In the genomic region with DNA sequence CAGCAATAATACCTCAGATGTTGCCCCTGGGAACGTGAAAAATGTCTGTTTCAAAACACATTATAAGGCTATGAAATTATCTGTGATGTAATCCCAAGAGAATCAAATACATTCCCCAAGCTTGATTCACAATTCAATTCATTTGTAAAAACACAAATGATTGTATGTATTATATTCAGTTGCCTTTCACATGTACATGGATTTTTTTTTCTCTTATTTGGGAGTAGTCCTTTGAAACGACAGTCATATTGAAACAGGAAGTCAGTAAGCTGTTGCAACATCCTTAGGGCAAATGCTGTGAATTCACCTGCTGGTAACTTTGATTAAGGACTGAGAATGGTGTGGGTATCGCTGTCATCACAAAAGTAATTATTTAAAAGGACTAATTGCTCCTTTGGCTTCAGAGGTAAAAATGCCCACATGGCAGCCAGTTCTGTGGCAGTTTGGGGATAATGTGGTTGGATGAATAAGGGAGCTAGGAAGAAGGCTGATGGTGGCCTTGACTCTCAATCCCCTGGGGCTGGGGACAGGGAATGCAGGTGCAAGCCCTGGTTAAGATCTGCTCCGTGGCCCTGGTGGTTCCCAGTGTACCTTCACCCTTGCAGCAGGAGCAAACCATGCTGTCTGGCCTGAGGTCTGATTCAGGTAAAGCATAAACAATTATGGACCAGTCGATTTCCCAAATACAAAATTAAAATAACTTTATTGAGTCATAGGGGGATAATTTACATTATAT, we compare ENCODE assay signal across 1 cellular context.
TF ChIP-seq lines count a peak whose summit lies in the region.

No MANE protein-coding gene starts in this region.

TF ChIP-seq in K562, 482 proteins besides CTCF, POLR2A, EP300 and RAD21 (continued from another document and continues in another):
- TF ChIP-seq CBX3 (IDR thresholded peaks at IDR 0.05; ENCODE audit: borderline replicate concordance in 1 of 2, low read length in 2 of 2) = no peak
- TF ChIP-seq ZNF395 (CRISPR knock-in tag; IDR thresholded peaks at IDR 0.05) = no peak
- TF ChIP-seq RHOXF2B (CRISPR knock-in tag; conservative IDR thresholded peaks at IDR 0.05) = no peak
- no peak for TF ChIP-seq HDAC8 (tag; IDR thresholded peaks at IDR 0.05)
- TF ChIP-seq, protein P1, sequence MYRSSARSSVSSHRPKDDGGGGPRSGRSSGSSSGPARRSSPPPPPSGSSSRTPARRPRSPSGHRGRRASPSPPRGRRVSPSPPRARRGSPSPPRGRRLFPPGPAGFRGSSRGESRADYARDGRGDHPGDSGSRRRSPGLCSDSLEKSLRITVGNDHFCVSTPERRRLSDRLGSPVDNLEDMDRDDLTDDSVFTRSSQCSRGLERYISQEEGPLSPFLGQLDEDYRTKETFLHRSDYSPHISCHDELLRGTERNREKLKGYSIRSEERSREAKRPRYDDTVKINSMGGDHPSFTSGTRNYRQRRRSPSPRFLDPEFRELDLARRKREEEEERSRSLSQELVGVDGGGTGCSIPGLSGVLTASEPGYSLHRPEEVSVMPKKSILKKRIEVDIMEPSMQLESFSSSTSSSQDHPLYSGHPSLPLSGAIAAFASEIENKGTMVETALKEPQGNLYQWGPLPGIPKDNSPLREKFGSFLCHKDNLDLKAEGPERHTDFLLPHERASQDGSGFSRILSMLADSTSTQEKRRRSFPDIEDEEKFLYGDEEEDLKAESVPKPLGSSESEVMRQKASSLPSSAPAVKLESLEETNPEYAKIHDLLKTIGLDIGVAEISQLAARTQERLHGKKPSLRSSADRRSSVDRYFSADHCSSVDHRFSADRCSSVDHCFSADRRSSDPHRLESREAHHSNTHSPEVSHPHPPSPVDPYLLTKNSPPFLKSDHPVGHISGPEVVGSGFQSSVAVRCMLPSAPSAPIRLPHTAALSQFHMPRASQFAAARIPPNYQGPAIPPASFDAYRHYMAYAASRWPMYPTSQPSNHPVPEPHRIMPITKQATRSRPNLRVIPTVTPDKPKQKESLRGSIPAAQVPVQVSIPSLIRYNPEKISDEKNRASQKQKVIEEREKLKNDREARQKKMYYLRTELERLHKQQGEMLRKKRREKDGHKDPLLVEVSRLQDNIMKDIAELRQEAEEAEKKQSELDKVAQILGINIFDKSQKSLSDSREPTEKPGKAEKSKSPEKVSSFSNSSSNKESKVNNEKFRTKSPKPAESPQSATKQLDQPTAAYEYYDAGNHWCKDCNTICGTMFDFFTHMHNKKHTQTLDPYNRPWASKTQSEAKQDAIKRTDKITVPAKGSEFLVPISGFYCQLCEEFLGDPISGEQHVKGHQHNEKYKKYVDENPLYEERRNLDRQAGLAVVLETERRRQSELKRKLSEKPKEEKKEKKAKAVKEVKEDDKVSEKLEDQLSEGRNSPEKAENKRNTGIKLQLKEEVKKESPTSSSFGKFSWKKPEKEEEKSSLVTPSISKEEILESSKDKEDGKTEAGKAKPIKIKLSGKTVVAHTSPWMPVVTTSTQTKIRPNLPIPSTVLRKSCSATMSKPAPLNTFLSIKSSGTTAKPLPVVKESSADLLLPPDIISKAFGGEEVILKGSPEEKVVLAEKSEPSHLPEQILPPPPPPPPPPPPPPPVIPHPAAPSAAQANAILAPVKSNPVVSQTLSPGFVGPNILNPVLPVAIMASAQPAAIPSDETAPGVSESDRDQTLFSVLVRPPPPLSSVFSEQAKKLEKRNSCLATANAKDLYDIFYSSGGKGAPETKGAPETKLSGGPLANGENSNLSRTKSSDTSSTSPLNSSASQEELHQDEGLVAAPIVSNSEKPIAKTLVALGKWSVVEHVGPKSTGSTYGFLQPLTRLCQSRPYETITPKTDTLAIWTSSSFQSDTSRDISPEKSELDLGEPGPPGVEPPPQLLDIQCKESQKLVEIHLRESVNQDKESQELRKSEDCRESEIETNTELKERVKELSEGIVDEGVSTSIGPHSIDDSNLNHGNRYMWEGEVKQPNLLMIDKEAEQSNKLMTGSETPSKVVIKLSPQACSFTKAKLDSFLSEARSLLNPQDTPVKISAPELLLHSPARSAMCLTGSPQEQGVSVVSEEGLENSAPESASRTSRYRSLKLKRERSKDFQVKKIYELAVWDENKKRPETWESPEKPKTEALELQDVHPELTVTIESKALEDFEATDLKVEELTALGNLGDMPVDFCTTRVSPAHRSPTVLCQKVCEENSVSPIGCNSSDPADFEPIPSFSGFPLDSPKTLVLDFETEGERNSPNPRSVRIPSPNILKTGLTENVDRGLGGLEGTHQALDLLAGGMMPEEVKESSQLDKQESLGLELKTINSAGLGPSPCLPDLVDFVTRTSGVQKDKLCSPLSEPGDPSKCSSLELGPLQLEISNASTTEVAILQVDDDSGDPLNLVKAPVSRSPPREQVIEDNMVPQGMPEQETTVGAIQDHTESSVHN (IDR thresholded peaks at IDR 0.05; ENCODE audit: borderline replicate concordance in 1 of 2, low read depth in 1 of 2) = no peak
- TF ChIP-seq PYGO2 (tag; IDR thresholded peaks at IDR 0.05) = no peak
- TF ChIP-seq, protein P2, sequence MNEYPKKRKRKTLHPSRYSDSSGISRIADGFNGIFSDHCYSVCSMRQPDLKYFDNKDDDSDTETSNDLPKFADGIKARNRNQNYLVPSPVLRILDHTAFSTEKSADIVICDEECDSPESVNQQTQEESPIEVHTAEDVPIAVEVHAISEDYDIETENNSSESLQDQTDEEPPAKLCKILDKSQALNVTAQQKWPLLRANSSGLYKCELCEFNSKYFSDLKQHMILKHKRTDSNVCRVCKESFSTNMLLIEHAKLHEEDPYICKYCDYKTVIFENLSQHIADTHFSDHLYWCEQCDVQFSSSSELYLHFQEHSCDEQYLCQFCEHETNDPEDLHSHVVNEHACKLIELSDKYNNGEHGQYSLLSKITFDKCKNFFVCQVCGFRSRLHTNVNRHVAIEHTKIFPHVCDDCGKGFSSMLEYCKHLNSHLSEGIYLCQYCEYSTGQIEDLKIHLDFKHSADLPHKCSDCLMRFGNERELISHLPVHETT (CRISPR knock-in tag; conservative IDR thresholded peaks at IDR 0.05 in 1 of 2, IDR thresholded peaks at IDR 0.05 in 1 of 2) = no peak
- no peak for TF ChIP-seq ZNF586 (CRISPR knock-in tag; conservative IDR thresholded peaks at IDR 0.05)
- TF ChIP-seq, protein P3, sequence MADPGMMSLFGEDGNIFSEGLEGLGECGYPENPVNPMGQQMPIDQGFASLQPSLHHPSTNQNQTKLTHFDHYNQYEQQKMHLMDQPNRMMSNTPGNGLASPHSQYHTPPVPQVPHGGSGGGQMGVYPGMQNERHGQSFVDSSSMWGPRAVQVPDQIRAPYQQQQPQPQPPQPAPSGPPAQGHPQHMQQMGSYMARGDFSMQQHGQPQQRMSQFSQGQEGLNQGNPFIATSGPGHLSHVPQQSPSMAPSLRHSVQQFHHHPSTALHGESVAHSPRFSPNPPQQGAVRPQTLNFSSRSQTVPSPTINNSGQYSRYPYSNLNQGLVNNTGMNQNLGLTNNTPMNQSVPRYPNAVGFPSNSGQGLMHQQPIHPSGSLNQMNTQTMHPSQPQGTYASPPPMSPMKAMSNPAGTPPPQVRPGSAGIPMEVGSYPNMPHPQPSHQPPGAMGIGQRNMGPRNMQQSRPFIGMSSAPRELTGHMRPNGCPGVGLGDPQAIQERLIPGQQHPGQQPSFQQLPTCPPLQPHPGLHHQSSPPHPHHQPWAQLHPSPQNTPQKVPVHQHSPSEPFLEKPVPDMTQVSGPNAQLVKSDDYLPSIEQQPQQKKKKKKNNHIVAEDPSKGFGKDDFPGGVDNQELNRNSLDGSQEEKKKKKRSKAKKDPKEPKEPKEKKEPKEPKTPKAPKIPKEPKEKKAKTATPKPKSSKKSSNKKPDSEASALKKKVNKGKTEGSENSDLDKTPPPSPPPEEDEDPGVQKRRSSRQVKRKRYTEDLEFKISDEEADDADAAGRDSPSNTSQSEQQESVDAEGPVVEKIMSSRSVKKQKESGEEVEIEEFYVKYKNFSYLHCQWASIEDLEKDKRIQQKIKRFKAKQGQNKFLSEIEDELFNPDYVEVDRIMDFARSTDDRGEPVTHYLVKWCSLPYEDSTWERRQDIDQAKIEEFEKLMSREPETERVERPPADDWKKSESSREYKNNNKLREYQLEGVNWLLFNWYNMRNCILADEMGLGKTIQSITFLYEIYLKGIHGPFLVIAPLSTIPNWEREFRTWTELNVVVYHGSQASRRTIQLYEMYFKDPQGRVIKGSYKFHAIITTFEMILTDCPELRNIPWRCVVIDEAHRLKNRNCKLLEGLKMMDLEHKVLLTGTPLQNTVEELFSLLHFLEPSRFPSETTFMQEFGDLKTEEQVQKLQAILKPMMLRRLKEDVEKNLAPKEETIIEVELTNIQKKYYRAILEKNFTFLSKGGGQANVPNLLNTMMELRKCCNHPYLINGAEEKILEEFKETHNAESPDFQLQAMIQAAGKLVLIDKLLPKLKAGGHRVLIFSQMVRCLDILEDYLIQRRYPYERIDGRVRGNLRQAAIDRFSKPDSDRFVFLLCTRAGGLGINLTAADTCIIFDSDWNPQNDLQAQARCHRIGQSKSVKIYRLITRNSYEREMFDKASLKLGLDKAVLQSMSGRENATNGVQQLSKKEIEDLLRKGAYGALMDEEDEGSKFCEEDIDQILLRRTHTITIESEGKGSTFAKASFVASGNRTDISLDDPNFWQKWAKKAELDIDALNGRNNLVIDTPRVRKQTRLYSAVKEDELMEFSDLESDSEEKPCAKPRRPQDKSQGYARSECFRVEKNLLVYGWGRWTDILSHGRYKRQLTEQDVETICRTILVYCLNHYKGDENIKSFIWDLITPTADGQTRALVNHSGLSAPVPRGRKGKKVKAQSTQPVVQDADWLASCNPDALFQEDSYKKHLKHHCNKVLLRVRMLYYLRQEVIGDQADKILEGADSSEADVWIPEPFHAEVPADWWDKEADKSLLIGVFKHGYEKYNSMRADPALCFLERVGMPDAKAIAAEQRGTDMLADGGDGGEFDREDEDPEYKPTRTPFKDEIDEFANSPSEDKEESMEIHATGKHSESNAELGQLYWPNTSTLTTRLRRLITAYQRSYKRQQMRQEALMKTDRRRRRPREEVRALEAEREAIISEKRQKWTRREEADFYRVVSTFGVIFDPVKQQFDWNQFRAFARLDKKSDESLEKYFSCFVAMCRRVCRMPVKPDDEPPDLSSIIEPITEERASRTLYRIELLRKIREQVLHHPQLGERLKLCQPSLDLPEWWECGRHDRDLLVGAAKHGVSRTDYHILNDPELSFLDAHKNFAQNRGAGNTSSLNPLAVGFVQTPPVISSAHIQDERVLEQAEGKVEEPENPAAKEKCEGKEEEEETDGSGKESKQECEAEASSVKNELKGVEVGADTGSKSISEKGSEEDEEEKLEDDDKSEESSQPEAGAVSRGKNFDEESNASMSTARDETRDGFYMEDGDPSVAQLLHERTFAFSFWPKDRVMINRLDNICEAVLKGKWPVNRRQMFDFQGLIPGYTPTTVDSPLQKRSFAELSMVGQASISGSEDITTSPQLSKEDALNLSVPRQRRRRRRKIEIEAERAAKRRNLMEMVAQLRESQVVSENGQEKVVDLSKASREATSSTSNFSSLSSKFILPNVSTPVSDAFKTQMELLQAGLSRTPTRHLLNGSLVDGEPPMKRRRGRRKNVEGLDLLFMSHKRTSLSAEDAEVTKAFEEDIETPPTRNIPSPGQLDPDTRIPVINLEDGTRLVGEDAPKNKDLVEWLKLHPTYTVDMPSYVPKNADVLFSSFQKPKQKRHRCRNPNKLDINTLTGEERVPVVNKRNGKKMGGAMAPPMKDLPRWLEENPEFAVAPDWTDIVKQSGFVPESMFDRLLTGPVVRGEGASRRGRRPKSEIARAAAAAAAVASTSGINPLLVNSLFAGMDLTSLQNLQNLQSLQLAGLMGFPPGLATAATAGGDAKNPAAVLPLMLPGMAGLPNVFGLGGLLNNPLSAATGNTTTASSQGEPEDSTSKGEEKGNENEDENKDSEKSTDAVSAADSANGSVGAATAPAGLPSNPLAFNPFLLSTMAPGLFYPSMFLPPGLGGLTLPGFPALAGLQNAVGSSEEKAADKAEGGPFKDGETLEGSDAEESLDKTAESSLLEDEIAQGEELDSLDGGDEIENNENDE (IDR thresholded peaks at IDR 0.05; ENCODE audit: low read depth, low read length) = no peak
- TF ChIP-seq POU5F1 (IDR thresholded peaks at IDR 0.05; ENCODE audit: borderline replicate concordance, low read depth, low read length, partially characterized antibody) = no peak
- TF ChIP-seq ZBTB17 (CRISPR knock-in tag; IDR thresholded peaks at IDR 0.05) = no peak
- peak; percentile 97 for TF ChIP-seq CEBPB (tag; IDR thresholded peaks at IDR 0.05)
